ENCODE assay signal across 6 cellular contexts in genomic region chr19:18386543-18387251, GRCh38. TPM values are rescaled to one million over a fixed set of nuclear protein-coding genes. Genes with fewer than 3 reads are reported as not detected.
A peak's percentile ranks its signal among the peaks of the same experiment; 100 is the strongest.
DNase-seq lines count a peak whose midpoint lies in the region; ATAC-seq, FAIRE-seq and TF ChIP-seq lines count a peak whose summit lies in the region.

No MANE protein-coding gene starts in this region.

- no peaks in the 10 kb centered on the region for H3K9me3 ChIP-seq in endothelial cell of umbilical vein (replicated peaks; ENCODE audit: control insufficient read depth, insufficient read depth, low read length)

- peak; percentile 43 for FAIRE-seq in endothelial cell of umbilical vein (lab: Jason Lieb, UNC)

- H3K4me3 ChIP-seq in endothelial cell of umbilical vein (replicated peaks in 1 of 3; ENCODE audit: insufficient read depth in 1 of 3, low read depth in 1 of 3, low read length in 3 of 3) (peak overlapping the region; percentile 71 to 97 (median 94)), retinal pigment epithelial cell (ENCODE audit: low read length) (peak overlapping the region; percentile 88)

- H3K27ac ChIP-seq in endothelial cell of umbilical vein (ENCODE audit: insufficient read depth, low read depth, low read length) = peak overlapping the region; percentile 69

- H3K4me1 Mint-ChIP-seq in HFFc6 (ENCODE audit: low read depth) (peaks cover 24% of the 10 kb centered on the region), CD14-positive monocyte (peaks cover 55% of the 10 kb centered on the region)

- H3K4me3 Mint-ChIP-seq in HFFc6 (peak overlapping the region; percentile 91), CD14-positive monocyte (peak overlapping the region in 1 of 2 donors; percentile 46)

- dilution Hi-C loops in endothelial cell of umbilical vein (cut with MboI; ENCODE audit: extremely low pct_ligation_motif_present, low sequenced_read_pairs) = no loop called here

- H3K4me1 ChIP-seq in endothelial cell of umbilical vein (ENCODE audit: control insufficient read depth, extremely low read depth, insufficient read depth, low read length) = peaks cover 15% of the 10 kb centered on the region

- H3K27me3 ChIP-seq in endothelial cell of umbilical vein (ENCODE audit: control insufficient read depth in 2 of 2, insufficient read depth in 2 of 2, low read length in 2 of 2) = no peaks in the 10 kb centered on the region

- no peak for ATAC-seq in GM19023 (IDR thresholded peaks at IDR 0.05; ENCODE audit: unreplicated experiment)

- H3K4me2 ChIP-seq in endothelial cell of umbilical vein (ENCODE audit: insufficient read depth, low read length) = peak overlapping the region; percentile 92

- CTCF ChIA-PET in endothelial cell of umbilical vein (lab: Charles Lee) = interaction anchor here (1.0 to 9.4 kb wide), 19 partner anchors 14 to 111 kb away, joined by 3 to 115 read pairs (median 11); partner anchors contain the start of genes JUND and SSBP4

- peak overlapping the region; percentile 91 for H3K9ac ChIP-seq in endothelial cell of umbilical vein (replicated peaks; ENCODE audit: extremely low read depth, insufficient read depth, low read length)

- no peak for DNase-seq in HFFc6
- DNase-seq in endothelial cell of umbilical vein (ENCODE audit: low read depth, low spot score) = no peak
- DNase-seq in retinal pigment epithelial cell (ENCODE audit: low read depth) = no peak
- DNase-seq in CD14-positive monocyte (ENCODE audit: low spot score) = no peak
- no peak for DNase-seq in NCI-H1048 (lab: John Stamatoyannopoulos, UW)

- POLR2A ChIA-PET in endothelial cell of umbilical vein (lab: Charles Lee) = interaction anchor here (0.9 to 3.6 kb wide), 14 partner anchors 11 to 163 kb away, joined by 3 to 87 read pairs (median 8); partner anchors contain the start of genes JUND and SSBP4

- H2AFZ ChIP-seq in endothelial cell of umbilical vein (ENCODE audit: low read depth, low read length) = no peak overlapping the region

- no peaks in the 10 kb centered on the region for H4K20me1 ChIP-seq in endothelial cell of umbilical vein (replicated peaks; ENCODE audit: control insufficient read depth, extremely low read depth, insufficient read depth, low read length)

- peaks cover 26% of the 10 kb centered on the region for H3K79me2 ChIP-seq in endothelial cell of umbilical vein (ENCODE audit: control insufficient read depth, insufficient read depth, low read length)

- no peaks in the 10 kb centered on the region for H3K9me3 Mint-ChIP-seq in HFFc6
- peaks cover 0 to 4% (median 3%) of the 10 kb centered on the region in 7 donors for H3K9me3 Mint-ChIP-seq in CD14-positive monocyte

- H3K9me1 ChIP-seq in endothelial cell of umbilical vein (replicated peaks; ENCODE audit: control insufficient read depth, extremely low read depth, insufficient read depth, low read length) = no peaks in the 10 kb centered on the region

- H3K36me3 ChIP-seq in endothelial cell of umbilical vein (ENCODE audit: control insufficient read depth in 2 of 2, extremely low read depth in 1 of 2, insufficient read depth in 2 of 2, low read length in 2 of 2) = peaks cover 0 to 9% of the 10 kb centered on the region in 2 experiments

- H3K36me3 Mint-ChIP-seq in HFFc6 (ENCODE audit: low read depth) = peaks cover 9% of the 10 kb centered on the region; the same call in 1 of the 2 replicates
- H3K36me3 Mint-ChIP-seq in CD14-positive monocyte = peaks cover 34 to 40% of the 10 kb centered on the region in 2 donors

- H3K27ac Mint-ChIP-seq in HFFc6 (no peak overlapping the region), CD14-positive monocyte (peak overlapping the region in 1 of 7 donors; percentile 6)

- intact Hi-C loops in endothelial cell of umbilical vein (cut with micrococcal nuclease) = loop anchor here (1.0 to 2.0 kb wide), 4 partner anchors 12 to 37 kb away; no protein-coding TSS in a partner anchor
- intact Hi-C loops in CD14-positive monocyte (cut with micrococcal nuclease) = loop anchor here (5.0 kb wide), 2 partner anchors 34 to 39 kb away; no protein-coding TSS in a partner anchor

- no peak for TF ChIP-seq POLR2A in endothelial cell of umbilical vein (IDR thresholded peaks at IDR 0.05; ENCODE audit: low read depth, low read length)

- H3K27me3 Mint-ChIP-seq in HFFc6 (ENCODE audit: insufficient read depth) (peaks cover 3% of the 10 kb centered on the region), CD14-positive monocyte (ENCODE audit: low read depth in 3 of 3) (peaks cover 3 to 37% (median 22%) of the 10 kb centered on the region in 3 donors)

- no peak for TF ChIP-seq CTCF in HFFc6 (IDR thresholded peaks at IDR 0.05)
- TF ChIP-seq CTCF in endothelial cell of umbilical vein (IDR thresholded peaks at IDR 0.05; ENCODE audit: extremely low read depth in 1 of 2, insufficient read depth in 1 of 2, low read depth in 1 of 2, low read length in 2 of 2) = no peak
- no peak for TF ChIP-seq CTCF in retinal pigment epithelial cell (conservative IDR thresholded peaks at IDR 0.05; ENCODE audit: low read depth, low read length)
- no peak for TF ChIP-seq CTCF in CD14-positive monocyte (IDR thresholded peaks at IDR 0.05)

- no TSS peak for BruUV-seq in endothelial cell of umbilical vein (replicated peaks; lab: Mats Ljungman, UMichigan)

TF ChIP-seq in endothelial cell of umbilical vein, 7 proteins besides CTCF, POLR2A, EP300 and RAD21 (continues in another document):
- TF ChIP-seq POLR2AphosphoS5 (IDR thresholded peaks at IDR 0.05; ENCODE audit: insufficient read depth, low read depth, low read length) (no peak), EZH2 (IDR thresholded peaks at IDR 0.05; ENCODE audit: borderline replicate concordance, low read depth, low read length, severe bottlenecking) (no peak), MYC (IDR thresholded peaks at IDR 0.05; ENCODE audit: low read depth, low read length) (no peak)

RNA-seq across cellular contexts. Expression of gene GDF15, which starts 0.7 kb away (rescaled TPM):
- 10 to 100 TPM; 21.3 to 36.9 (median 24.9) TPM for total RNA-seq in HFFc6 (2021; fragmentation: NEBNext Ultra II Directional; extraction: Animal tissue kit (Norgen Biotek cat#: 25700))
- 140 and 165 TPM in 2 replicates for total RNA-seq in endothelial cell of umbilical vein
- polyA plus RNA-seq in endothelial cell of umbilical vein (206 and 343 TPM in 2 replicates), CD14-positive monocyte (not detected)
- 74.9 and 137 TPM in 2 replicates for polyA plus RNA-seq in endothelial cell of umbilical vein (2011; cell fraction: cytosol; rRNA removed)
- polyA plus RNA-seq in endothelial cell of umbilical vein (2011; cell fraction: nucleus; rRNA removed) = 58.6 and 63.6 TPM in 2 replicates
- 252 and 264 TPM in 2 replicates for polyA plus RNA-seq in endothelial cell of umbilical vein (2012)
- 30.7 and 37.6 TPM in 2 replicates for polyA minus RNA-seq in endothelial cell of umbilical vein
- 27.1 TPM for polyA minus RNA-seq in endothelial cell of umbilical vein (2011; cell fraction: cytosol; rRNA and poly(A)+ RNA removed)
- polyA minus RNA-seq in endothelial cell of umbilical vein (2011; cell fraction: nucleus; rRNA and poly(A)+ RNA removed) = 12.8 and 28.4 TPM in 2 replicates

RNA-seq across cellular contexts. Expression of gene LRRC25, which starts 10.7 kb away (rescaled TPM):
- not detected for total RNA-seq in HFFc6 (2021; fragmentation: NEBNext Ultra II Directional; extraction: Animal tissue kit (Norgen Biotek cat#: 25700))
- total RNA-seq in endothelial cell of umbilical vein = not detected in 2 replicates
- polyA plus RNA-seq in endothelial cell of umbilical vein (not detected in 2 replicates), CD14-positive monocyte (100 to 1,000 TPM; 416 to 581 TPM)
- polyA plus RNA-seq in endothelial cell of umbilical vein (2011; cell fraction: cytosol; rRNA removed) = not detected in 2 replicates
- polyA plus RNA-seq in endothelial cell of umbilical vein (2011; cell fraction: nucleus; rRNA removed) = not detected in 2 replicates
- polyA plus RNA-seq in endothelial cell of umbilical vein (2012) = not detected in 2 replicates
- polyA minus RNA-seq in endothelial cell of umbilical vein = not detected in 2 replicates
- polyA minus RNA-seq in endothelial cell of umbilical vein (2011; cell fraction: cytosol; rRNA and poly(A)+ RNA removed) = not detected
- not detected in 2 replicates for polyA minus RNA-seq in endothelial cell of umbilical vein (2011; cell fraction: nucleus; rRNA and poly(A)+ RNA removed)

RNA-seq across cellular contexts. Expression of gene SSBP4, which starts 32.5 kb away (rescaled TPM):
- total RNA-seq in HFFc6 (2021; fragmentation: NEBNext Ultra II Directional; extraction: Animal tissue kit (Norgen Biotek cat#: 25700)) = 10 to 100 TPM; 76.4 to 84.3 (median 80.4) TPM
- 140 and 151 TPM in 2 replicates for total RNA-seq in endothelial cell of umbilical vein
- polyA plus RNA-seq in endothelial cell of umbilical vein (89.6 and 116 TPM in 2 replicates), CD14-positive monocyte (10 to 100 TPM; 38.5 to 48.3 TPM)
- 43.5 and 75.7 TPM in 2 replicates for polyA plus RNA-seq in endothelial cell of umbilical vein (2011; cell fraction: cytosol; rRNA removed)
- 116 and 121 TPM in 2 replicates for polyA plus RNA-seq in endothelial cell of umbilical vein (2011; cell fraction: nucleus; rRNA removed)
- 50.5 and 101 TPM in 2 replicates for polyA plus RNA-seq in endothelial cell of umbilical vein (2012)
- polyA minus RNA-seq in endothelial cell of umbilical vein = 12.7 and 21.8 TPM in 2 replicates
- polyA minus RNA-seq in endothelial cell of umbilical vein (2011; cell fraction: cytosol; rRNA and poly(A)+ RNA removed) = 32.1 TPM
- 27.4 and 63.5 TPM in 2 replicates for polyA minus RNA-seq in endothelial cell of umbilical vein (2011; cell fraction: nucleus; rRNA and poly(A)+ RNA removed)

RNA-seq across cellular contexts. Expression of gene PGPEP1, which starts 46.3 kb away (rescaled TPM):
- 10 to 100 TPM; 30.5 to 54.1 (median 32.4) TPM for total RNA-seq in HFFc6 (2021; fragmentation: NEBNext Ultra II Directional; extraction: Animal tissue kit (Norgen Biotek cat#: 25700))
- 27.2 and 30.5 TPM in 2 replicates for total RNA-seq in endothelial cell of umbilical vein
- polyA plus RNA-seq in endothelial cell of umbilical vein = 9.9 and 13.2 TPM in 2 replicates
- 9.3 and 10.7 TPM in 2 replicates for polyA plus RNA-seq in endothelial cell of umbilical vein (2011; cell fraction: cytosol; rRNA removed)
- 19.9 and 23.0 TPM in 2 replicates for polyA plus RNA-seq in endothelial cell of umbilical vein (2011; cell fraction: nucleus; rRNA removed)
- 9.4 and 9.8 TPM in 2 replicates for polyA plus RNA-seq in endothelial cell of umbilical vein (2012)
- polyA minus RNA-seq in endothelial cell of umbilical vein = 37.1 and 47.2 TPM in 2 replicates
- polyA minus RNA-seq in endothelial cell of umbilical vein (2011; cell fraction: cytosol; rRNA and poly(A)+ RNA removed) = 5.9 TPM
- polyA minus RNA-seq in endothelial cell of umbilical vein (2011; cell fraction: nucleus; rRNA and poly(A)+ RNA removed) = 8.6 TPM in 2 replicates
- polyA plus RNA-seq in CD14-positive monocyte = 10 to 100 TPM; 10.3 TPM

RNA-seq across cellular contexts. Expression of gene ISYNA1, which starts 51.2 kb away (rescaled TPM):
- total RNA-seq in HFFc6 (2021; fragmentation: NEBNext Ultra II Directional; extraction: Animal tissue kit (Norgen Biotek cat#: 25700)) = 1 to 10 TPM; 2.3 to 3.7 (median 3.2) TPM
- 70.2 and 74.1 TPM in 2 replicates for total RNA-seq in endothelial cell of umbilical vein
- polyA plus RNA-seq in endothelial cell of umbilical vein (69.0 and 85.0 TPM in 2 replicates), CD14-positive monocyte (not detected)
- 32.0 and 38.7 TPM in 2 replicates for polyA plus RNA-seq in endothelial cell of umbilical vein (2011; cell fraction: cytosol; rRNA removed)
- 145 and 173 TPM in 2 replicates for polyA plus RNA-seq in endothelial cell of umbilical vein (2011; cell fraction: nucleus; rRNA removed)
- polyA plus RNA-seq in endothelial cell of umbilical vein (2012) = 38.7 and 63.2 TPM in 2 replicates
- 26.2 and 34.8 TPM in 2 replicates for polyA minus RNA-seq in endothelial cell of umbilical vein
- polyA minus RNA-seq in endothelial cell of umbilical vein (2011; cell fraction: cytosol; rRNA and poly(A)+ RNA removed) = not detected
- polyA minus RNA-seq in endothelial cell of umbilical vein (2011; cell fraction: nucleus; rRNA and poly(A)+ RNA removed) = 12.2 and 26.3 TPM in 2 replicates
